7 cellular contexts compared by ENCODE assay signal in the genomic region with DNA sequence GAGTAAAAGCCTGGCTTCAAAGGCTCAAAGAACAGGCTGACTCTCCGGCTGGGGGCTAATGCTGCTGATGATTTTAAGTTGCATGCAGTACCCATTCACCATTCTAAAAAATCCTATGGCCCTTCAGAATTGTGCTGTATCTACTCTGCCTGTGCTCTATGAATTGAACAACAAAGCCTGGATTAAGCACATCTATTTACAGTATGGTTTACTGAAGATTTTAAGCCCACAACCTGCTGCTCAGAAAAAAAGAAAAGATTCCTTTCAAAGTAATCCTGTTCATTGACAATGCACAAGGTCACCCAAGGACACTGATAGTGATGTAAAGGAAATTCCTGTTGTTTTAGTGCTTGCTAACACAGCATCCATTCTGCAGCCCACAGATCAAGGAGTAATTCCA.
"Had no signal": no experiment of that assay in that cellular context is flagged by ENCODE, and none has a peak within 500 bp of the region (broad histone marks: within the 10 kb centered on the region; RNA-seq: fewer than 3 reads in every experiment).

No MANE protein-coding gene starts in this region.

- H3K4me3 ChIP-seq: GM23248, K562 had no signal

- FAIRE-seq: HTR-8/SVneo, K562 had no signal

- DNase-seq: GM23248, GOT3, H7, HCEC 1CT, IMR-90 had no signal

- H3K9ac ChIP-seq: GM23248 had no signal

- H3K27ac ChIP-seq: GM23248 had no signal
